Comparison of ENCODE assay signal across 9 cellular contexts in the genomic region with DNA sequence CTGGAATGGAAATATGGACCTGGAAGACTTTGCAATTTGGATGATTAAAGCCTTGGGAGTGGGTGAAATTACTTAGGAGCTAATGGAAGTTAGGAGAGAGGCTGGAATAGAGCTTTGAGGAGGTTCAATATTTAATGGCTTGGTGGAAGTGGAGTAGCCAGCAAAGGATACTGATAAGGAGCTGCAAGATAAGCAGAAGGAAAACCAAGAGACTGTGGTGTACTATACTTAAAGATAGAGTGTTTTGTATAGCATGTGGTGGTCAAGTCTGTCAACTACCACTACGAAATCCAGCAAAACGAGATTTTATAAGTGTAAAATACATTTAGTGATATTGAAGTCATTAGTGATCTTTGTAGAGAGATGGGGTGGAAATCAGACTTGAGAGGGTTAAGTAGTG. TPM values are rescaled to one million over a fixed set of nuclear protein-coding genes. Genes with fewer than 3 reads are reported as not detected.
"Had no signal": no experiment of that assay in that cellular context is flagged by ENCODE, and none has a peak within 500 bp of the region (broad histone marks: within the 10 kb centered on the region; RNA-seq: fewer than 3 reads in every experiment).

No MANE protein-coding gene starts in this region.

- H3K4me2 ChIP-seq: GM23338 had no signal

- H3K4me3 ChIP-seq: GM23338 had no signal

- H2AFZ ChIP-seq: GM23338 had no signal

- FAIRE-seq: H1, H54, HepG2 had no signal

- H3K27ac ChIP-seq: HL-60 had no signal

- ATAC-seq: GM23338, HepG2 had no signal

- DNase-seq: H9, HCEC 1CT, KG1 had no signal

RNA-seq across cellular contexts. Expression of a gene that starts 54.4 kb away (rescaled TPM):
- polyA plus RNA-seq: IgD-negative memory B cell had no signal
